Comparison of ENCODE assay signal across 27 cellular contexts in genomic region chr5:87076411-87076810, GRCh38.
"Had no signal": no experiment of that assay in that cellular context is flagged by ENCODE, and none has a peak within 500 bp of the region (broad histone marks: within the 10 kb centered on the region; RNA-seq: fewer than 3 reads in every experiment).

No MANE protein-coding gene starts in this region.

- H3K4me3 Mint-ChIP-seq: stimulated activated effector memory CD8-positive, alpha-beta T cell treated with anti-CD3 and anti-CD28 coated beads, Interleukin-12 subunit alpha, Interleukin-12 subunit beta, amount 100 ng/mL, for 72 hours; stimulated activated memory B cell treated with anti-CD40 and anti-IgM and Interleukin-4, amounts not matched to agents 10 μg/mL and 1 μg/mL and 100 μg/mL, for 72 hours; stimulated activated naive B cell treated with anti-CD40 and anti-IgM and Interleukin-4, amounts not matched to agents 10 μg/mL and 1 μg/mL and 100 μg/mL, for 72 hours; stimulated activated naive CD8-positive, alpha-beta T cell treated with anti-CD3 and anti-CD28 coated beads, Interleukin-15, amount 100 ng/mL, for 72 hours; stimulated activated naive CD8-positive, alpha-beta T cell treated with anti-CD3 and anti-CD28 coated beads, Interleukin-15, Interleukin-2, amounts not matched to agents 100 ng/mL and 50 ng/mL, for 24 hours; type B pancreatic cell had no signal

- H3K4me3 ChIP-seq: stomach, suprapubic skin, testis, thoracic aorta, thyroid gland, tibial artery, tibial nerve, transverse colon, upper lobe of left lung, upper lobe of right lung, uterus, vagina had no signal

- H3K36me3 ChIP-seq: stomach, suprapubic skin, thoracic aorta, thyroid gland, tibial artery, tibial nerve, transverse colon, upper lobe of left lung, upper lobe of right lung, uterus, vagina had no signal

- H3K9me3 Mint-ChIP-seq: stimulated activated effector memory CD8-positive, alpha-beta T cell treated with anti-CD3 and anti-CD28 coated beads, Interleukin-12 subunit alpha, Interleukin-12 subunit beta, amount 100 ng/mL, for 72 hours; stimulated activated memory B cell treated with anti-CD40 and anti-IgM and Interleukin-4, amounts not matched to agents 10 μg/mL and 1 μg/mL and 100 μg/mL, for 72 hours; stimulated activated naive CD8-positive, alpha-beta T cell treated with anti-CD3 and anti-CD28 coated beads, Interleukin-15, amount 100 ng/mL, for 72 hours; stimulated activated naive CD8-positive, alpha-beta T cell treated with anti-CD3 and anti-CD28 coated beads, Interleukin-15, Interleukin-2, amounts not matched to agents 100 ng/mL and 50 ng/mL, for 24 hours; type B pancreatic cell had no signal

- ATAC-seq: stimulated activated memory B cell treated with anti-CD40 and anti-IgM and Interleukin-4, amounts not matched to agents 10 μg/mL and 1 μg/mL and 100 μg/mL, for 72 hours; stimulated activated naive B cell treated with anti-CD40 and anti-IgM and Interleukin-4, amounts not matched to agents 10 μg/mL and 1 μg/mL and 100 μg/mL, for 72 hours; stimulated activated naive CD8-positive, alpha-beta T cell treated with anti-CD3 and anti-CD28 coated beads, Interleukin-15, amount 100 ng/mL, for 72 hours; upper lobe of right lung had no signal

- H3K27me3 ChIP-seq: stomach, suprapubic skin, testis, thyroid gland, tibial artery, tibial nerve, transverse colon, upper lobe of left lung, upper lobe of right lung, uterus, vagina had no signal

- H3K27ac Mint-ChIP-seq: stimulated activated memory B cell treated with anti-CD40 and anti-IgM and Interleukin-4, amounts not matched to agents 10 μg/mL and 1 μg/mL and 100 μg/mL, for 72 hours; stimulated activated naive B cell treated with anti-CD40 and anti-IgM and Interleukin-4, amounts not matched to agents 10 μg/mL and 1 μg/mL and 100 μg/mL, for 72 hours; stimulated activated naive CD8-positive, alpha-beta T cell treated with anti-CD3 and anti-CD28 coated beads, Interleukin-15, amount 100 ng/mL, for 72 hours; stimulated activated naive CD8-positive, alpha-beta T cell treated with anti-CD3 and anti-CD28 coated beads, Interleukin-15, Interleukin-2, amounts not matched to agents 100 ng/mL and 50 ng/mL, for 24 hours; type B pancreatic cell had no signal

- H3K27me3 Mint-ChIP-seq: stimulated activated memory B cell treated with anti-CD40 and anti-IgM and Interleukin-4, amounts not matched to agents 10 μg/mL and 1 μg/mL and 100 μg/mL, for 72 hours; stimulated activated naive B cell treated with anti-CD40 and anti-IgM and Interleukin-4, amounts not matched to agents 10 μg/mL and 1 μg/mL and 100 μg/mL, for 72 hours; stimulated activated naive CD8-positive, alpha-beta T cell treated with anti-CD3 and anti-CD28 coated beads, Interleukin-15, amount 100 ng/mL, for 72 hours; stimulated activated naive CD8-positive, alpha-beta T cell treated with anti-CD3 and anti-CD28 coated beads, Interleukin-15, Interleukin-2, amounts not matched to agents 100 ng/mL and 50 ng/mL, for 24 hours; type B pancreatic cell had no signal

- DNase-seq: stimulated activated CD4-positive, alpha-beta T cell treated with anti-CD3 and anti-CD28 coated beads, Interleukin-2, amount 100 ng/mL, for 48 hours; stimulated activated CD4-positive, alpha-beta T cell treated with anti-CD3 and anti-CD28 coated beads, Interleukin-4, amount 100 ng/mL, for 1 hour; stimulated activated CD4-positive, alpha-beta T cell treated with anti-CD3 and anti-CD28 coated beads, Interleukin-4, amount 100 ng/mL, for 24 hours; stimulated activated CD4-positive, alpha-beta T cell treated with anti-CD3 and anti-CD28 coated beads, Interleukin-4, amount 100 ng/mL, for 4 hours; stimulated activated CD8-positive, alpha-beta memory T cell treated with anti-CD3 and anti-CD28 coated beads, Interleukin-4, amount 100 ng/mL, for 48 hours; stimulated activated naive B cell treated with anti-CD40 and anti-IgM and Interleukin-4, amounts not matched to agents 10 μg/mL and 1 μg/mL and 100 μg/mL, for 72 hours; stimulated activated naive CD4-positive, alpha-beta T cell; stimulated activated naive CD4-positive, alpha-beta T cell treated with Interleukin-2 at 50 U/mL for 16 hours; stimulated activated naive CD8-positive, alpha-beta T cell treated with anti-CD3 and anti-CD28 coated beads, Interleukin-15, amount 100 ng/mL, for 72 hours; stimulated activated naive CD8-positive, alpha-beta T cell treated with anti-CD3 and anti-CD28 coated beads, Interleukin-15, Interleukin-2, amounts not matched to agents 100 U/mL and 50 U/mL, for 24 hours; stomach; substantia nigra; testis; thyroid gland; tibial artery; transverse colon; upper lobe of left lung; upper lobe of right lung; uterus had no signal

- H3K4me1 ChIP-seq: stomach, suprapubic skin, testis, thyroid gland, tibial artery, upper lobe of left lung, upper lobe of right lung, uterus, vagina had no signal

- H3K27ac ChIP-seq: stomach, suprapubic skin, testis, thoracic aorta, thyroid gland, tibial artery, tibial nerve, transverse colon, upper lobe of left lung, upper lobe of right lung, uterus, vagina had no signal

- H3K9me3 ChIP-seq: stomach, suprapubic skin, testis, thoracic aorta, thyroid gland, tibial artery, tibial nerve, transverse colon, upper lobe of left lung, upper lobe of right lung, uterus, vagina had no signal

- H3K36me3 Mint-ChIP-seq: stimulated activated effector memory CD8-positive, alpha-beta T cell treated with anti-CD3 and anti-CD28 coated beads, Interleukin-12 subunit alpha, Interleukin-12 subunit beta, amount 100 ng/mL, for 72 hours; type B pancreatic cell had no signal
